Comparison of ENCODE assay signal across 1 cellular context in the genomic region with DNA sequence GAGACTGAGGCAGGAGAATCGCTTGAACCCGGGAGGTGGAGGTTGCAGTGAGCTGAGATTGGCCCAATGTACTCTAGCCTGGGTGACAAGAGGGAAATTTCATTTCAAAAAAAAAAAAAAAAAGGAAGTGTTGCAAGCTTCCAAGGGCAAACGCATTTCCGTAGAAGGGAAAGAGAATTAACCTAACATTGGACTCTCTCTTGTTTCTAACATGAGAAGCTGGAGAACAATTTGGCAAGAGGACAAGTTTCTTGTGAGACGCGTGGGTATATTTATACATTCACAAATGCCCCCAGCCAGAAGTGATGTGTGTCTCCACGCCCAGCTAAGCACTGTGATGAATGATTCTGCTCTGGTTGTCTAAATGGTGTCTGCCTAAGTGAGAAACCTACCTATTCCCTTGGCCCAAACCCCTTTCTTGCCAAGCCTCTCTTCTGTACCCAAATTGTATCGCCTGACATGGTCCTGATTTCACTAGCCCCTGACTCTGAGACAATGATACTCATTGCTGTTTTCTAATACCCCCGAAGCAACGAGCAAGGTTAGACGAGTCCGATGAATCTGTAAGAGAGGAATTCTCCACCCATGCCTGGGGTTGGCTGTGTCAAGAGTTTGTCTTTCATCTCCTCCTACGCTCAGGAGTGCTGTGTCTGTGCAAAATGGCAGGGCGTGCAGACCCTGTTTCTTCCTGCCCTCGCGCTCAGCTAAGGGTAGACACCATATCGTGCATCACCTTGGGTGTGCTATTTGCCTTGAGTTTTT.
TF ChIP-seq lines count a peak whose summit lies in the region.

No MANE protein-coding gene starts in this region.

TF ChIP-seq in HepG2, 621 proteins besides CTCF, POLR2A, EP300 and RAD21:
- no peak for TF ChIP-seq CHCHD3 (CRISPR knock-in tag; IDR thresholded peaks at IDR 0.05)
- TF ChIP-seq, protein P1, sequence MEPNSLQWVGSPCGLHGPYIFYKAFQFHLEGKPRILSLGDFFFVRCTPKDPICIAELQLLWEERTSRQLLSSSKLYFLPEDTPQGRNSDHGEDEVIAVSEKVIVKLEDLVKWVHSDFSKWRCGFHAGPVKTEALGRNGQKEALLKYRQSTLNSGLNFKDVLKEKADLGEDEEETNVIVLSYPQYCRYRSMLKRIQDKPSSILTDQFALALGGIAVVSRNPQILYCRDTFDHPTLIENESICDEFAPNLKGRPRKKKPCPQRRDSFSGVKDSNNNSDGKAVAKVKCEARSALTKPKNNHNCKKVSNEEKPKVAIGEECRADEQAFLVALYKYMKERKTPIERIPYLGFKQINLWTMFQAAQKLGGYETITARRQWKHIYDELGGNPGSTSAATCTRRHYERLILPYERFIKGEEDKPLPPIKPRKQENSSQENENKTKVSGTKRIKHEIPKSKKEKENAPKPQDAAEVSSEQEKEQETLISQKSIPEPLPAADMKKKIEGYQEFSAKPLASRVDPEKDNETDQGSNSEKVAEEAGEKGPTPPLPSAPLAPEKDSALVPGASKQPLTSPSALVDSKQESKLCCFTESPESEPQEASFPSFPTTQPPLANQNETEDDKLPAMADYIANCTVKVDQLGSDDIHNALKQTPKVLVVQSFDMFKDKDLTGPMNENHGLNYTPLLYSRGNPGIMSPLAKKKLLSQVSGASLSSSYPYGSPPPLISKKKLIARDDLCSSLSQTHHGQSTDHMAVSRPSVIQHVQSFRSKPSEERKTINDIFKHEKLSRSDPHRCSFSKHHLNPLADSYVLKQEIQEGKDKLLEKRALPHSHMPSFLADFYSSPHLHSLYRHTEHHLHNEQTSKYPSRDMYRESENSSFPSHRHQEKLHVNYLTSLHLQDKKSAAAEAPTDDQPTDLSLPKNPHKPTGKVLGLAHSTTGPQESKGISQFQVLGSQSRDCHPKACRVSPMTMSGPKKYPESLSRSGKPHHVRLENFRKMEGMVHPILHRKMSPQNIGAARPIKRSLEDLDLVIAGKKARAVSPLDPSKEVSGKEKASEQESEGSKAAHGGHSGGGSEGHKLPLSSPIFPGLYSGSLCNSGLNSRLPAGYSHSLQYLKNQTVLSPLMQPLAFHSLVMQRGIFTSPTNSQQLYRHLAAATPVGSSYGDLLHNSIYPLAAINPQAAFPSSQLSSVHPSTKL (CRISPR knock-in tag; IDR thresholded peaks at IDR 0.05) = 0 out of 2 replicates have a peak, but pooled peaks have one; percentile 31
- TF ChIP-seq STAG1 (CRISPR knock-in tag; IDR thresholded peaks at IDR 0.05) = no peak
- TF ChIP-seq, protein P2, sequence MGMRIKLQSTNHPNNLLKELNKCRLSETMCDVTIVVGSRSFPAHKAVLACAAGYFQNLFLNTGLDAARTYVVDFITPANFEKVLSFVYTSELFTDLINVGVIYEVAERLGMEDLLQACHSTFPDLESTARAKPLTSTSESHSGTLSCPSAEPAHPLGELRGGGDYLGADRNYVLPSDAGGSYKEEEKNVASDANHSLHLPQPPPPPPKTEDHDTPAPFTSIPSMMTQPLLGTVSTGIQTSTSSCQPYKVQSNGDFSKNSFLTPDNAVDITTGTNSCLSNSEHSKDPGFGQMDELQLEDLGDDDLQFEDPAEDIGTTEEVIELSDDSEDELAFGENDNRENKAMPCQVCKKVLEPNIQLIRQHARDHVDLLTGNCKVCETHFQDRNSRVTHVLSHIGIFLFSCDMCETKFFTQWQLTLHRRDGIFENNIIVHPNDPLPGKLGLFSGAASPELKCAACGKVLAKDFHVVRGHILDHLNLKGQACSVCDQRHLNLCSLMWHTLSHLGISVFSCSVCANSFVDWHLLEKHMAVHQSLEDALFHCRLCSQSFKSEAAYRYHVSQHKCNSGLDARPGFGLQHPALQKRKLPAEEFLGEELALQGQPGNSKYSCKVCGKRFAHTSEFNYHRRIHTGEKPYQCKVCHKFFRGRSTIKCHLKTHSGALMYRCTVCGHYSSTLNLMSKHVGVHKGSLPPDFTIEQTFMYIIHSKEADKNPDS (CRISPR knock-in tag; IDR thresholded peaks at IDR 0.05) = no peak
- TF ChIP-seq CEBPG (CRISPR knock-in tag; IDR thresholded peaks at IDR 0.05) = peak; percentile 54
- TF ChIP-seq, protein P3, sequence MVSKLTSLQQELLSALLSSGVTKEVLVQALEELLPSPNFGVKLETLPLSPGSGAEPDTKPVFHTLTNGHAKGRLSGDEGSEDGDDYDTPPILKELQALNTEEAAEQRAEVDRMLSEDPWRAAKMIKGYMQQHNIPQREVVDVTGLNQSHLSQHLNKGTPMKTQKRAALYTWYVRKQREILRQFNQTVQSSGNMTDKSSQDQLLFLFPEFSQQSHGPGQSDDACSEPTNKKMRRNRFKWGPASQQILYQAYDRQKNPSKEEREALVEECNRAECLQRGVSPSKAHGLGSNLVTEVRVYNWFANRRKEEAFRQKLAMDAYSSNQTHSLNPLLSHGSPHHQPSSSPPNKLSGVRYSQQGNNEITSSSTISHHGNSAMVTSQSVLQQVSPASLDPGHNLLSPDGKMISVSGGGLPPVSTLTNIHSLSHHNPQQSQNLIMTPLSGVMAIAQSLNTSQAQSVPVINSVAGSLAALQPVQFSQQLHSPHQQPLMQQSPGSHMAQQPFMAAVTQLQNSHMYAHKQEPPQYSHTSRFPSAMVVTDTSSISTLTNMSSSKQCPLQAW (CRISPR knock-in tag; IDR thresholded peaks at IDR 0.05) = peak; percentile 9; the same call in 1 of the 2 replicates
- TF ChIP-seq ZNF530 (CRISPR knock-in tag; IDR thresholded peaks at IDR 0.05; ENCODE audit: low read depth) = no peak
- TF ChIP-seq NR2F6 (IDR thresholded peaks at IDR 0.05) = 0 out of 2 replicates have a peak, but pooled peaks have one; percentile 14
- TF ChIP-seq NR2F6 (CRISPR knock-in tag; IDR thresholded peaks at IDR 0.05) = no peak
- TF ChIP-seq, protein P4, sequence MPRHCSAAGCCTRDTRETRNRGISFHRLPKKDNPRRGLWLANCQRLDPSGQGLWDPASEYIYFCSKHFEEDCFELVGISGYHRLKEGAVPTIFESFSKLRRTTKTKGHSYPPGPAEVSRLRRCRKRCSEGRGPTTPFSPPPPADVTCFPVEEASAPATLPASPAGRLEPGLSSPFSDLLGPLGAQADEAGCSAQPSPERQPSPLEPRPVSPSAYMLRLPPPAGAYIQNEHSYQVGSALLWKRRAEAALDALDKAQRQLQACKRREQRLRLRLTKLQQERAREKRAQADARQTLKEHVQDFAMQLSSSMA (CRISPR knock-in tag; IDR thresholded peaks at IDR 0.05) = peak; percentile 42; the same call in 1 of the 2 replicates
- 0 out of 2 replicates have a peak, but pooled peaks have one; percentile 7 for TF ChIP-seq ZNF605 (CRISPR knock-in tag; IDR thresholded peaks at IDR 0.05)
- TF ChIP-seq ETV5 (CRISPR knock-in tag; IDR thresholded peaks at IDR 0.05; ENCODE audit: borderline replicate concordance) = peak; percentile 41; the same call in 1 of the 2 replicates
- TF ChIP-seq, protein P5, sequence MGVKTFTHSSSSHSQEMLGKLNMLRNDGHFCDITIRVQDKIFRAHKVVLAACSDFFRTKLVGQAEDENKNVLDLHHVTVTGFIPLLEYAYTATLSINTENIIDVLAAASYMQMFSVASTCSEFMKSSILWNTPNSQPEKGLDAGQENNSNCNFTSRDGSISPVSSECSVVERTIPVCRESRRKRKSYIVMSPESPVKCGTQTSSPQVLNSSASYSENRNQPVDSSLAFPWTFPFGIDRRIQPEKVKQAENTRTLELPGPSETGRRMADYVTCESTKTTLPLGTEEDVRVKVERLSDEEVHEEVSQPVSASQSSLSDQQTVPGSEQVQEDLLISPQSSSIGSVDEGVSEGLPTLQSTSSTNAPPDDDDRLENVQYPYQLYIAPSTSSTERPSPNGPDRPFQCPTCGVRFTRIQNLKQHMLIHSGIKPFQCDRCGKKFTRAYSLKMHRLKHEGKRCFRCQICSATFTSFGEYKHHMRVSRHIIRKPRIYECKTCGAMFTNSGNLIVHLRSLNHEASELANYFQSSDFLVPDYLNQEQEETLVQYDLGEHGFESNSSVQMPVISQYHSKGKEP (CRISPR knock-in tag; IDR thresholded peaks at IDR 0.05) = no peak
- TF ChIP-seq, protein P6, sequence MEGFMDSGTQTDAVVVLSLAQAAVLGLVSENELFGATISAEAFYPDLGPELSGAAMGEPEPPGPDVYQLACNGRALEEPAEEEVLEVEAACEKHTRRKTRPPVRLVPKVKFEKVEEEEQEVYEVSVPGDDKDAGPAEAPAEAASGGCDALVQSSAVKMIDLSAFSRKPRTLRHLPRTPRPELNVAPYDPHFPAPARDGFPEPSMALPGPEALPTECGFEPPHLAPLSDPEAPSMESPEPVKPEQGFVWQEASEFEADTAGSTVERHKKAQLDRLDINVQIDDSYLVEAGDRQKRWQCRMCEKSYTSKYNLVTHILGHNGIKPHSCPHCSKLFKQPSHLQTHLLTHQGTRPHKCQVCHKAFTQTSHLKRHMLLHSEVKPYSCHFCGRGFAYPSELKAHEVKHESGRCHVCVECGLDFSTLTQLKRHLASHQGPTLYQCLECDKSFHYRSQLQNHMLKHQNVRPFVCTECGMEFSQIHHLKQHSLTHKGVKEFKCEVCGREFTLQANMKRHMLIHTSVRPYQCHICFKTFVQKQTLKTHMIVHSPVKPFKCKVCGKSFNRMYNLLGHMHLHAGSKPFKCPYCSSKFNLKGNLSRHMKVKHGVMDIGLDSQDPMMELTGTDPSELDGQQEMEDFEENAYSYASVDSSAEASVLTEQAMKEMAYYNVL (CRISPR knock-in tag; IDR thresholded peaks at IDR 0.05; ENCODE audit: borderline replicate concordance) = no peak
- TF ChIP-seq, protein P7, sequence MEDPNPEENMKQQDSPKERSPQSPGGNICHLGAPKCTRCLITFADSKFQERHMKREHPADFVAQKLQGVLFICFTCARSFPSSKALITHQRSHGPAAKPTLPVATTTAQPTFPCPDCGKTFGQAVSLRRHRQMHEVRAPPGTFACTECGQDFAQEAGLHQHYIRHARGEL (CRISPR knock-in tag; IDR thresholded peaks at IDR 0.05) = no peak
- TF ChIP-seq, protein P8, sequence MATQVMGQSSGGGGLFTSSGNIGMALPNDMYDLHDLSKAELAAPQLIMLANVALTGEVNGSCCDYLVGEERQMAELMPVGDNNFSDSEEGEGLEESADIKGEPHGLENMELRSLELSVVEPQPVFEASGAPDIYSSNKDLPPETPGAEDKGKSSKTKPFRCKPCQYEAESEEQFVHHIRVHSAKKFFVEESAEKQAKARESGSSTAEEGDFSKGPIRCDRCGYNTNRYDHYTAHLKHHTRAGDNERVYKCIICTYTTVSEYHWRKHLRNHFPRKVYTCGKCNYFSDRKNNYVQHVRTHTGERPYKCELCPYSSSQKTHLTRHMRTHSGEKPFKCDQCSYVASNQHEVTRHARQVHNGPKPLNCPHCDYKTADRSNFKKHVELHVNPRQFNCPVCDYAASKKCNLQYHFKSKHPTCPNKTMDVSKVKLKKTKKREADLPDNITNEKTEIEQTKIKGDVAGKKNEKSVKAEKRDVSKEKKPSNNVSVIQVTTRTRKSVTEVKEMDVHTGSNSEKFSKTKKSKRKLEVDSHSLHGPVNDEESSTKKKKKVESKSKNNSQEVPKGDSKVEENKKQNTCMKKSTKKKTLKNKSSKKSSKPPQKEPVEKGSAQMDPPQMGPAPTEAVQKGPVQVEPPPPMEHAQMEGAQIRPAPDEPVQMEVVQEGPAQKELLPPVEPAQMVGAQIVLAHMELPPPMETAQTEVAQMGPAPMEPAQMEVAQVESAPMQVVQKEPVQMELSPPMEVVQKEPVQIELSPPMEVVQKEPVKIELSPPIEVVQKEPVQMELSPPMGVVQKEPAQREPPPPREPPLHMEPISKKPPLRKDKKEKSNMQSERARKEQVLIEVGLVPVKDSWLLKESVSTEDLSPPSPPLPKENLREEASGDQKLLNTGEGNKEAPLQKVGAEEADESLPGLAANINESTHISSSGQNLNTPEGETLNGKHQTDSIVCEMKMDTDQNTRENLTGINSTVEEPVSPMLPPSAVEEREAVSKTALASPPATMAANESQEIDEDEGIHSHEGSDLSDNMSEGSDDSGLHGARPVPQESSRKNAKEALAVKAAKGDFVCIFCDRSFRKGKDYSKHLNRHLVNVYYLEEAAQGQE (IDR thresholded peaks at IDR 0.05; ENCODE audit: borderline replicate concordance in 1 of 2, low read depth in 1 of 2, low read length in 2 of 2) = no peak
- TF ChIP-seq, protein P9, sequence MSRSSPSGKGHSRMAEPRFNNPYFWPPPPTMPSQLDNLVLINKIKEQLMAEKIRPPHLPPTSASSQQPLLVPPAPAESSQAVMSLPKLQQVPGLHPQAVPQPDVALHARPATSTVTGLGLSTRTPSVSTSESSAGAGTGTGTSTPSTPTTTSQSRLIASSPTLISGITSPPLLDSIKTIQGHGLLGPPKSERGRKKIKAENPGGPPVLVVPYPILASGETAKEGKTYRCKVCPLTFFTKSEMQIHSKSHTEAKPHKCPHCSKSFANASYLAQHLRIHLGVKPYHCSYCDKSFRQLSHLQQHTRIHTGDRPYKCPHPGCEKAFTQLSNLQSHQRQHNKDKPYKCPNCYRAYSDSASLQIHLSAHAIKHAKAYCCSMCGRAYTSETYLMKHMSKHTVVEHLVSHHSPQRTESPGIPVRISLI (CRISPR knock-in tag; IDR thresholded peaks at IDR 0.05; ENCODE audit: borderline replicate concordance) = peak; percentile 88; the same call in 1 of the 2 replicates
- TF ChIP-seq GABPA (IDR thresholded peaks at IDR 0.05; ENCODE audit: low read depth, low read length) = no peak
- peak; percentile 37; the same call in 1 of the 2 replicates for TF ChIP-seq GABPA (CRISPR knock-in tag; IDR thresholded peaks at IDR 0.05; ENCODE audit: low read depth)
- TF ChIP-seq SPEN (CRISPR knock-in tag; IDR thresholded peaks at IDR 0.05; ENCODE audit: low read depth) = peak; percentile 34; the same call in 1 of the 2 replicates
- no peak for TF ChIP-seq SKI (IDR thresholded peaks at IDR 0.05; ENCODE audit: partially characterized antibody)
- TF ChIP-seq SIN3B (IDR thresholded peaks at IDR 0.05; ENCODE audit: low read length) = no peak
- TF ChIP-seq SRSF9 (IDR thresholded peaks at IDR 0.05; ENCODE audit: borderline replicate concordance, insufficient read depth, low read depth, low read length, poor library complexity, severe bottlenecking) = no peak
- no peak for TF ChIP-seq RFX3 (CRISPR knock-in tag; IDR thresholded peaks at IDR 0.05)
- 0 out of 2 replicates have a peak, but pooled peaks have one; percentile 13 for TF ChIP-seq HNF4A (CRISPR knock-in tag; IDR thresholded peaks at IDR 0.05)
- TF ChIP-seq CEBPB (IDR thresholded peaks at IDR 0.05; ENCODE audit: borderline replicate concordance, low read depth, low read length) = peak; percentile 51; the same call in 1 of the 2 replicates
- no peak for TF ChIP-seq HOXA7 (CRISPR knock-in tag; IDR thresholded peaks at IDR 0.05)
